Comparison of ENCODE assay signal across 8 cellular contexts in genomic region chr12:113467154-113467513, GRCh38. TPM values are rescaled to one million over a fixed set of nuclear protein-coding genes. Genes with fewer than 3 reads are reported as not detected.
DNase-seq lines count a peak whose midpoint lies in the region; ATAC-seq and TF ChIP-seq lines count a peak whose summit lies in the region.

No MANE protein-coding gene starts in this region.

- ATAC-seq in GM21423 (IDR thresholded peaks at IDR 0.05; ENCODE audit: unreplicated experiment) (no peak), GM18505 (IDR thresholded peaks at IDR 0.05; ENCODE audit: unreplicated experiment) (no peak), HG02885 (IDR thresholded peaks at IDR 0.05; ENCODE audit: poor library complexity, unreplicated experiment) (no peak)

- H3K4me1 Mint-ChIP-seq in Caco-2 (ENCODE audit: low read depth, unreplicated experiment), result peaks cover 9% of the 10 kb centered on the region

- H3K27me3 Mint-ChIP-seq in Caco-2 (ENCODE audit: insufficient read depth, unreplicated experiment), result peaks cover 31% of the 10 kb centered on the region

- H3K4me1 ChIP-seq in Caco-2, result peaks cover 11% of the 10 kb centered on the region; the same call in 1 of the 2 replicates
- peaks cover 36 to 81% (median 58%) of the 10 kb centered on the region in 4 donors for H3K4me1 ChIP-seq in esophagus muscularis mucosa
- no peaks in the 10 kb centered on the region for H3K4me1 ChIP-seq in osteoblast (ENCODE audit: insufficient read depth, low read length)

- H3K4me3 Mint-ChIP-seq in Caco-2 (ENCODE audit: unreplicated experiment), result peak overlapping the region; percentile 80

- no peak overlapping the region for H3K27ac Mint-ChIP-seq in Caco-2 (ENCODE audit: unreplicated experiment)

- no peak overlapping the region for H3K27ac ChIP-seq in esophagus muscularis mucosa (replicated peaks in 1 of 4)
- no peak overlapping the region for H3K27ac ChIP-seq in osteoblast (ENCODE audit: low read depth, low read length)

- no TSS peak for BruUV-seq in Caco-2 (replicated peaks; lab: Mats Ljungman, UMichigan)

- intact Hi-C loops in Caco-2 (cut with micrococcal nuclease; ENCODE audit: unreplicated experiment) (loop anchor here (10.0 kb wide), 1 partner anchor 128 kb away; no protein-coding TSS in a partner anchor), esophagus muscularis mucosa (cut with DNase I) (loop anchor here (10.0 kb wide), 1 partner anchor 448 kb away; no protein-coding TSS in a partner anchor)

- H4K20me1 ChIP-seq in osteoblast (ENCODE audit: insufficient read depth, low read length), result no peaks in the 10 kb centered on the region

- no peaks in the 10 kb centered on the region for H3K36me3 Mint-ChIP-seq in Caco-2 (ENCODE audit: insufficient read depth, unreplicated experiment)

- POLR2A ChIA-PET in Caco-2 (lab: Charles Lee), result no interaction called here

- whole genome bisulfite sequencing in esophagus muscularis mucosa, result no CpG with 5 or more reads among the region's 30 CpGs

- no peak for TF ChIP-seq EP300 in esophagus muscularis mucosa (IDR thresholded peaks at IDR 0.05)

- CTCF ChIA-PET in Caco-2 (lab: Charles Lee), result no interaction called here

- no peak for DNase-seq in Caco-2
- no peak for DNase-seq in LNCaP clone FGC (ENCODE audit: low read depth)
- no peak for DNase-seq in esophagus muscularis mucosa (ENCODE audit: extremely low spot score)
- peak; percentile 69 for DNase-seq in osteoblast (ENCODE audit: insufficient read length, low spot score, missing footprints)
- DNase-seq in activated gamma-delta T cell (lab: John Stamatoyannopoulos, UW), result no peak

- TF ChIP-seq POLR2A in esophagus muscularis mucosa (IDR thresholded peaks at IDR 0.05; ENCODE audit: low read depth) (no peak), GM18505 (IDR thresholded peaks at IDR 0.05; ENCODE audit: borderline replicate concordance, extremely low read depth, insufficient read depth, insufficient read length) (no peak)

- no peaks in the 10 kb centered on the region for H3K9me3 ChIP-seq in Caco-2
- no peaks in the 10 kb centered on the region for H3K9me3 ChIP-seq in esophagus muscularis mucosa
- no peaks in the 10 kb centered on the region for H3K9me3 ChIP-seq in osteoblast (ENCODE audit: low read depth, low read length)

- no peaks in the 10 kb centered on the region for H3K36me3 ChIP-seq in Caco-2 (ENCODE audit: control insufficient read depth, insufficient read depth, low read length)
- H3K36me3 ChIP-seq in esophagus muscularis mucosa, result no peaks in the 10 kb centered on the region
- no peaks in the 10 kb centered on the region for H3K36me3 ChIP-seq in osteoblast (ENCODE audit: insufficient read depth, low read length)

- H3K27me3 ChIP-seq in Caco-2 (replicated peaks; ENCODE audit: control insufficient read depth, insufficient read depth, low read length) (peaks cover 5% of the 10 kb centered on the region), esophagus muscularis mucosa (peaks cover 6 to 100% (median 83%) of the 10 kb centered on the region in 4 donors), osteoblast (ENCODE audit: insufficient read depth, low read length) (peaks cover 93% of the 10 kb centered on the region)

- H3K79me2 ChIP-seq in osteoblast (ENCODE audit: insufficient read depth, low read length), result no peaks in the 10 kb centered on the region

- no peaks in the 10 kb centered on the region for H3K9me3 Mint-ChIP-seq in Caco-2 (ENCODE audit: unreplicated experiment)

- no peak for TF ChIP-seq CTCF in Caco-2 (IDR thresholded peaks at IDR 0.05; ENCODE audit: insufficient read depth in 1 of 2, low read depth in 1 of 2, low read length in 1 of 2, severe bottlenecking in 1 of 2, unreplicated experiment in 1 of 2)
- TF ChIP-seq CTCF in LNCaP clone FGC (IDR thresholded peaks at IDR 0.05; ENCODE audit: control insufficient read depth, extremely low read depth, insufficient read depth), result no peak
- no peak for TF ChIP-seq CTCF in esophagus muscularis mucosa (IDR thresholded peaks at IDR 0.05)
- no peak for TF ChIP-seq CTCF in osteoblast (IDR thresholded peaks at IDR 0.05; ENCODE audit: extremely low read depth, low read depth, low read length)

- peak overlapping the region; percentile 55 for H3K4me3 ChIP-seq in Caco-2 (ENCODE audit: low read depth, low read length)
- peak overlapping the region; percentile 7; the same call in 1 of the 2 replicates for H3K4me3 ChIP-seq in LNCaP clone FGC (ENCODE audit: low read depth, low read length)
- peak overlapping the region; percentile 41 to 47 (median 44) for H3K4me3 ChIP-seq in esophagus muscularis mucosa
- H3K4me3 ChIP-seq in osteoblast (ENCODE audit: insufficient read depth, low read length), result no peak overlapping the region

- H2AFZ ChIP-seq in osteoblast (ENCODE audit: low read length), result no peak overlapping the region

- no peak overlapping the region for H3K4me2 ChIP-seq in osteoblast (ENCODE audit: insufficient read depth, low read length)

RNA-seq across cellular contexts. Expression of gene LHX5, which starts 4.5 kb away (rescaled TPM):
- 0.25 and 0.30 TPM in 2 replicates for total RNA-seq in Caco-2 (2022)
- total RNA-seq in esophagus muscularis mucosa, result not detected
- total RNA-seq in osteoblast, result not detected in 2 replicates

RNA-seq across cellular contexts. Expression of gene SDSL, which starts 45.0 kb away (rescaled TPM):
- total RNA-seq in Caco-2 (2022) (4.0 and 4.5 TPM in 2 replicates), esophagus muscularis mucosa (1 to 10 TPM; 2.7 to 5.6 (median 3.2) TPM), osteoblast (6.5 TPM in 2 replicates)
